ENCODE assay signal across 15 cellular contexts in genomic region chr13:23956106-23956505, GRCh38. TPM values are rescaled to one million over a fixed set of nuclear protein-coding genes. Genes with fewer than 3 reads are reported as not detected.
DNase-seq lines count a peak whose midpoint lies in the region; ATAC-seq and TF ChIP-seq lines count a peak whose summit lies in the region.
"Had no signal": no experiment of that assay in that cellular context is flagged by ENCODE, and none has a peak within 500 bp of the region (broad histone marks: within the 10 kb centered on the region; RNA-seq: fewer than 3 reads in every experiment).

No MANE protein-coding gene starts in this region.

- TF ChIP-seq POLR2A in transverse colon (IDR thresholded peaks at IDR 0.05), result no peak

- DNase-seq in activated T-cell treated with anti-CD3 and anti-CD28 coated beads, Interleukin-2, amount 50 U/mL, for 72 hours, result peak; percentile 48 to 50
- DNase-seq in activated T-cell treated with anti-CD3 and anti-CD28 coated beads, Interleukin-2, amount 50 U/mL, for 24 hours, result no peak
- DNase-seq in MG63 (peak; percentile 64), epithelial cell of proximal tubule (ENCODE audit: low read depth) (peak; percentile 60), transverse colon (peak; percentile 65), HuH-7 (ENCODE audit: low spot score) (no peak), G401 (ENCODE audit: low spot score) (no peak)
- DNase-seq in T-helper 2 cell treated with Interferon-gamma antibody and Interleukin-4, amounts not matched to agents 5 μg/mL and 100 μg/mL, for 36 hours (ENCODE audit: low spot score), result no peak
- DNase-seq: naive B cell; NCI-H1436 treated with DMSO at 0.1 percent for 48 hours; Right ventricle myocardium superior; stimulated activated CD4-positive, alpha-beta T cell treated with anti-CD3 and anti-CD28 coated beads, Interleukin-12 subunit alpha, Interleukin-12 subunit beta, amount 100 ng/mL, for 4 hours; stimulated activated naive CD4-positive, alpha-beta T cell treated with Interleukin-2 at 50 U/mL for 16 hours had no signal

- ATAC-seq in activated T-cell treated with anti-CD3 and anti-CD28 coated beads, Interleukin-2, amount 50 U/mL, for 72 hours (replicated peaks in 1 of 2), result peak; percentile 83 to 94

- peak overlapping the region in 1 of 2 donors; percentile 31 for H3K4me3 Mint-ChIP-seq in activated T-cell treated with anti-CD3 and anti-CD28 coated beads, Interleukin-2, amount 50 U/mL, for 72 hours
- no peak overlapping the region for H3K4me3 Mint-ChIP-seq in activated T-cell treated with anti-CD3 and anti-CD28 coated beads, Interleukin-2, amount 50 U/mL, for 24 hours
- no peak overlapping the region for H3K4me3 Mint-ChIP-seq in T-helper 2 cell treated with Interferon-gamma antibody and Interleukin-4, amounts not matched to agents 5 μg/mL and 100 μg/mL, for 36 hours
- H3K4me3 Mint-ChIP-seq: B cell, naive B cell had no signal

- no peak for TF ChIP-seq CTCF in epithelial cell of proximal tubule (conservative IDR thresholded peaks at IDR 0.05; ENCODE audit: low read depth, low read length)
- TF ChIP-seq CTCF in transverse colon (IDR thresholded peaks at IDR 0.05), result no peak

- no peaks in the 10 kb centered on the region for H3K36me3 Mint-ChIP-seq in activated T-cell treated with anti-CD3 and anti-CD28 coated beads, Interleukin-2, amount 50 U/mL, for 72 hours (ENCODE audit: insufficient read depth in 2 of 2)
- no peaks in the 10 kb centered on the region for H3K36me3 Mint-ChIP-seq in activated T-cell treated with anti-CD3 and anti-CD28 coated beads, Interleukin-2, amount 50 U/mL, for 24 hours (ENCODE audit: low read depth)
- no peaks in the 10 kb centered on the region for H3K36me3 Mint-ChIP-seq in T-helper 2 cell treated with Interferon-gamma antibody and Interleukin-4, amounts not matched to agents 5 μg/mL and 100 μg/mL, for 36 hours (ENCODE audit: low read depth)
- H3K36me3 Mint-ChIP-seq: naive B cell had no signal

- H3K36me3 ChIP-seq in MG63 (no peaks in the 10 kb centered on the region), transverse colon (no peaks in the 10 kb centered on the region)

- H3K4me3 ChIP-seq in MG63 (no peak overlapping the region), epithelial cell of proximal tubule (ENCODE audit: low read depth, low read length) (no peak overlapping the region), transverse colon (no peak overlapping the region)

- H3K27me3 Mint-ChIP-seq in activated T-cell treated with anti-CD3 and anti-CD28 coated beads, Interleukin-2, amount 50 U/mL, for 72 hours (ENCODE audit: low read depth), result peaks cover 20% of the 10 kb centered on the region
- peaks cover 11% of the 10 kb centered on the region for H3K27me3 Mint-ChIP-seq in activated T-cell treated with anti-CD3 and anti-CD28 coated beads, Interleukin-2, amount 50 U/mL, for 24 hours
- H3K27me3 Mint-ChIP-seq in T-helper 2 cell treated with Interferon-gamma antibody and Interleukin-4, amounts not matched to agents 5 μg/mL and 100 μg/mL, for 36 hours (ENCODE audit: low read depth), result peaks cover 12% of the 10 kb centered on the region
- H3K27me3 Mint-ChIP-seq: B cell had no signal

- intact Hi-C loops in transverse colon (cut with DNase I; ENCODE audit: low total_unique reads), result no loop called here

- no peaks in the 10 kb centered on the region for H3K9me3 Mint-ChIP-seq in activated T-cell treated with anti-CD3 and anti-CD28 coated beads, Interleukin-2, amount 50 U/mL, for 72 hours
- no peaks in the 10 kb centered on the region for H3K9me3 Mint-ChIP-seq in activated T-cell treated with anti-CD3 and anti-CD28 coated beads, Interleukin-2, amount 50 U/mL, for 24 hours
- H3K9me3 Mint-ChIP-seq in T-helper 2 cell treated with Interferon-gamma antibody and Interleukin-4, amounts not matched to agents 5 μg/mL and 100 μg/mL, for 36 hours, result no peaks in the 10 kb centered on the region
- H3K9me3 Mint-ChIP-seq: naive B cell had no signal

- peaks cover 39% of the 10 kb centered on the region for H3K4me1 Mint-ChIP-seq in activated T-cell treated with anti-CD3 and anti-CD28 coated beads, Interleukin-2, amount 50 U/mL, for 72 hours (ENCODE audit: low read depth)
- peaks cover 21% of the 10 kb centered on the region for H3K4me1 Mint-ChIP-seq in activated T-cell treated with anti-CD3 and anti-CD28 coated beads, Interleukin-2, amount 50 U/mL, for 24 hours (ENCODE audit: low read depth)
- peaks cover 19% of the 10 kb centered on the region for H3K4me1 Mint-ChIP-seq in T-helper 2 cell treated with Interferon-gamma antibody and Interleukin-4, amounts not matched to agents 5 μg/mL and 100 μg/mL, for 36 hours (ENCODE audit: low read depth)
- H3K4me1 Mint-ChIP-seq: B cell, naive B cell had no signal

- peak overlapping the region in 3 of 4 donors; percentile 11 to 23 (median 17) for H3K27ac ChIP-seq in transverse colon

- WGBS in transverse colon (ENCODE audit: low coverage in 1 of 2), 2 donors, result 19 to 23% methylated on average over 4 of the region's 4 CpGs

- H3K27ac Mint-ChIP-seq in activated T-cell treated with anti-CD3 and anti-CD28 coated beads, Interleukin-2, amount 50 U/mL, for 72 hours, result no peak overlapping the region
- no peak overlapping the region for H3K27ac Mint-ChIP-seq in activated T-cell treated with anti-CD3 and anti-CD28 coated beads, Interleukin-2, amount 50 U/mL, for 24 hours
- no peak overlapping the region for H3K27ac Mint-ChIP-seq in T-helper 2 cell treated with Interferon-gamma antibody and Interleukin-4, amounts not matched to agents 5 μg/mL and 100 μg/mL, for 36 hours
- H3K27ac Mint-ChIP-seq: B cell had no signal

- H3K27me3 ChIP-seq in MG63 (no peaks in the 10 kb centered on the region), transverse colon (no peaks in the 10 kb centered on the region)

- H3K9me3 ChIP-seq in MG63 (no peaks in the 10 kb centered on the region), transverse colon (no peaks in the 10 kb centered on the region)

- no peak for TF ChIP-seq EP300 in transverse colon (IDR thresholded peaks at IDR 0.05; ENCODE audit: low read depth)

- in situ Hi-C loops in transverse colon (cut with MboI; ENCODE audit: low pct_ligation_motif_present in 1 of 4, low pct_unique_long_range_greater_than_20kb in 1 of 4, low sequenced_read_pairs in 3 of 4), result no loop called here
- in situ Hi-C loops in G401 (cut with HindIII; ENCODE audit: low sequenced_read_pairs), result no loop called here

- H3K4me1 ChIP-seq in transverse colon, result peaks cover 4 to 10% (median 6%) of the 10 kb centered on the region in 4 donors

RNA-seq across cellular contexts. Expression of gene C1QTNF9B, which starts 58.8 kb away (rescaled TPM):
- total RNA-seq in activated T-cell treated with anti-CD3 and anti-CD28 coated beads, Interleukin-2, amount 50 U/mL, for 72 hours, result not detected
- not detected in 2 replicates for total RNA-seq in MG63 (2014; rRNA removed; shearing (Covaris generic); ENCODE audit: low replicate concordance)
- total RNA-seq in epithelial cell of proximal tubule (not detected in 2 replicates), transverse colon (not detected)
- not detected in 2 replicates for total RNA-seq in G401 (2014; rRNA removed; shearing (Covaris generic))
- total RNA-seq: B cell, cerebellum had no signal

Comparison
In these comparisons a context has a peak if more than half of its experiments do, and no peak if none do; other contexts are left out.
1. DNase-seq: peak in activated T-cell treated with anti-CD3 and anti-CD28 coated beads, Interleukin-2, amount 50 U/mL, for 72 hours (2 of 2), MG63 (single experiment), epithelial cell of proximal tubule (single experiment) and transverse colon (single experiment); none in activated T-cell treated with anti-CD3 and anti-CD28 coated beads, Interleukin-2, amount 50 U/mL, for 24 hours (single experiment), HuH-7 (single experiment), T-helper 2 cell treated with Interferon-gamma antibody and Interleukin-4, amounts not matched to agents 5 μg/mL and 100 μg/mL, for 36 hours (single experiment) and G401 (single experiment).